In genomic region chr19:47315125-47315821, GRCh38 we compare ENCODE assay signal across 1 cellular context.
TF ChIP-seq lines count a peak whose summit lies in the region.

No MANE protein-coding gene starts in this region.

TF ChIP-seq in GM12878, 131 proteins besides CTCF, POLR2A, EP300 and RAD21:
- no peak for TF ChIP-seq POU2F2 (IDR thresholded peaks at IDR 0.05; ENCODE audit: borderline replicate concordance, low read depth, low read length)
- TF ChIP-seq CREB1 (IDR thresholded peaks at IDR 0.05; ENCODE audit: low read depth): 0 out of 2 replicates have a peak, but pooled peaks have one; percentile 30
- TF ChIP-seq PKNOX1 (IDR thresholded peaks at IDR 0.05): peak; percentile 34; the same call in 1 of the 2 replicates
